Comparison of ENCODE assay signal across 2 cellular contexts in the genomic region with DNA sequence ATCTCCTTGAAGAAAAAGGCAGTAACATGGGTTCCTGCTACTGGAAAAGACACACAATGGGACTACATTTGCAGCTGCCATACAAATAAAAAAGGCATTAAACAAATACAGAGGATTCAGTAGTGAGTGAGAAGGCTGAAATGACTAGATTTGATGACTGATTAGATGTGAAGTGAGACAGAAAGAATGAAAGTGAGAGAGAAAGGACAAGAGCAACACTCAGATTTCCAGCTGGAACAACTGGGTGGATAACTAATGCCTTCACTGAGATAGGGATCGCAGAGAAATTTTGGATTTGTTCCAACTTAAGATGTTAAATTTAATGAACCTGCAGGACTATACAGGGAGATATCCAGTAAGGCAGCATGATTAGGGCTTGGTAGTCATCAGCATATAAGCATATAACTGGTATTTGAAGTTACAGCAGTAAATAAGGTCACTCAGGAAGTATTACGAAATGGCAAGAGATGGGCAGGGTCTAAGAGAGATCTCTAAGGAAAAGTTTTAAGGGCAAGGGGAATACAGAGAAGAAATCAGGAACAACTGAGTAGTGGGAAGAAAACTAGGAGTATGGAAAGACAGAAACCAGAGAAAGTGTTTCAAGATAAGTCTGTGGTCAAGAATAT.
TF ChIP-seq lines count a peak whose summit lies in the region.

No MANE protein-coding gene starts in this region.

TF ChIP-seq in HEK293, 187 proteins besides CTCF, POLR2A, EP300 and RAD21:
- peak; percentile 71 for TF ChIP-seq PRDM1 (tag by site-specific recombination; IDR thresholded peaks at IDR 0.05)
- TF ChIP-seq ZNF302 (tag by site-specific recombination; IDR thresholded peaks at IDR 0.05; ENCODE audit: low read depth): no peak
- no peak for TF ChIP-seq ZNF214 (tag by site-specific recombination; IDR thresholded peaks at IDR 0.05; ENCODE audit: borderline replicate concordance)
- TF ChIP-seq OSR2 (tag by site-specific recombination; IDR thresholded peaks at IDR 0.05): peak; percentile 26; the same call in 1 of the 2 replicates

TF ChIP-seq in K562, 482 proteins besides CTCF, POLR2A, EP300 and RAD21:
- no peak for TF ChIP-seq HDGF (IDR thresholded peaks at IDR 0.05)
- TF ChIP-seq CEBPB (tag; IDR thresholded peaks at IDR 0.05): peak; percentile 52
